8 cellular contexts compared by ENCODE assay signal in genomic region chr14:65321370-65321875, GRCh38.
DNase-seq lines count a peak whose midpoint lies in the region; ATAC-seq and TF ChIP-seq lines count a peak whose summit lies in the region.
"Had no signal": no experiment of that assay in that cellular context is flagged by ENCODE, and none has a peak within 500 bp of the region (broad histone marks: within the 10 kb centered on the region; RNA-seq: fewer than 3 reads in every experiment).

No MANE protein-coding gene starts in this region.

- H3K4me1 Mint-ChIP-seq in naive thymus-derived CD4-positive, alpha-beta T cell = peaks cover 13 to 52% (median 36%) of the 10 kb centered on the region in 7 donors

- peaks cover 0 to 6% (median 0%) of the 10 kb centered on the region in 11 donors for H3K9me3 Mint-ChIP-seq in naive thymus-derived CD4-positive, alpha-beta T cell

- H4K20me1 ChIP-seq in HCT116 (ENCODE audit: insufficient read depth) = no peaks in the 10 kb centered on the region

- 69 to 76% (median 74%) methylated on average over 3 of the region's 3 CpGs for WGBS in psoas muscle, 3 donors

- H3K27me3 ChIP-seq in HCT116 (ENCODE audit: insufficient read depth, low read length) = no peaks in the 10 kb centered on the region
- no peaks in the 10 kb centered on the region for H3K27me3 ChIP-seq in naive thymus-derived CD4-positive, alpha-beta T cell (ENCODE audit: control insufficient read depth in 2 of 2, insufficient read depth in 2 of 2, low read length in 2 of 2)
- no peaks in the 10 kb centered on the region for H3K27me3 ChIP-seq in psoas muscle (ENCODE audit: insufficient read depth in 3 of 3, low read length in 2 of 3)

- peak overlapping the region; percentile 59 for H2AFZ ChIP-seq in HCT116 (ENCODE audit: low read depth, low read length, poor library complexity, severe bottlenecking)

- no peak overlapping the region for H3K27ac ChIP-seq in HCT116 (ENCODE audit: low read depth, low read length)
- H3K27ac ChIP-seq in naive thymus-derived CD4-positive, alpha-beta T cell (ENCODE audit: low read depth, low read length) = no peak overlapping the region
- H3K27ac ChIP-seq in psoas muscle = no peak overlapping the region
- H3K27ac ChIP-seq: skin epidermis had no signal

- H3K36me3 ChIP-seq in HCT116 (ENCODE audit: control insufficient read depth in 1 of 2, insufficient read depth in 2 of 2, low read length in 2 of 2) = no peaks in the 10 kb centered on the region
- H3K36me3 ChIP-seq in naive thymus-derived CD4-positive, alpha-beta T cell (ENCODE audit: control insufficient read depth in 2 of 3, insufficient read depth in 3 of 3, low read length in 3 of 3) = no peaks in the 10 kb centered on the region
- no peaks in the 10 kb centered on the region for H3K36me3 ChIP-seq in psoas muscle (ENCODE audit: insufficient read depth in 1 of 2, low read depth in 1 of 2)

- TF ChIP-seq CTCF in HCT116 (IDR thresholded peaks at IDR 0.05 in 2 of 3, conservative IDR thresholded peaks at IDR 0.05 in 1 of 3; ENCODE audit: borderline replicate concordance in 1 of 3, insufficient read depth in 1 of 3, low read depth in 2 of 3, low read length in 2 of 3) (no peak), NB4 (IDR thresholded peaks at IDR 0.05; ENCODE audit: low read depth, low read length) (no peak), psoas muscle (IDR thresholded peaks at IDR 0.05) (no peak)

- no peak overlapping the region for H3K4me2 ChIP-seq in HCT116 (ENCODE audit: low read length)

- no peak for DNase-seq in HCT116 (ENCODE audit: low read depth, low spot score)
- peak; percentile 75 for DNase-seq in NB4 (ENCODE audit: low read depth)
- DNase-seq in naive thymus-derived CD4-positive, alpha-beta T cell = no peak
- DNase-seq in psoas muscle = no peak
- DNase-seq in DMS79 (lab: John Stamatoyannopoulos, UW) = no peak

- intact Hi-C loops in HCT116 (cut with micrococcal nuclease) (no loop called here), psoas muscle (cut with DNase I) (no loop called here)
- intact Hi-C loops in naive thymus-derived CD4-positive, alpha-beta T cell (cut with micrococcal nuclease) = no loop called here

- H3K4me1 ChIP-seq in HCT116 (ENCODE audit: control insufficient read depth in 1 of 2, insufficient read depth in 2 of 2, low read length in 2 of 2) (peaks cover 5 to 39% of the 10 kb centered on the region in 2 experiments; a peak in 3 of 4 replicates), psoas muscle (no peaks in the 10 kb centered on the region)
- H3K4me1 ChIP-seq in naive thymus-derived CD4-positive, alpha-beta T cell (ENCODE audit: control insufficient read depth in 2 of 2, insufficient read depth in 2 of 2, low read length in 2 of 2) = peaks cover 0 to 4% of the 10 kb centered on the region in 2 donors

- RAD21 ChIA-PET in HCT116 (lab: Charles Lee; ENCODE audit: low non-redundant PET in 1 of 2, low total read pairs in 2 of 2, uncharacterized antibody in 2 of 2, unreplicated experiment in 2 of 2) = interaction anchor here in 1 of 2 experiments (0.6 kb wide), 1 partner anchor 23 kb away, joined by 3 read pairs; no protein-coding TSS in a partner anchor

- POLR2A ChIA-PET in HCT116 (lab: Charles Lee) = interaction anchor here (1.6 kb wide), 1 partner anchor 30 kb away, joined by 5 read pairs; no protein-coding TSS in a partner anchor
- POLR2A ChIA-PET in naive thymus-derived CD4-positive, alpha-beta T cell (lab: Charles Lee) = interaction anchor here (1.4 kb wide), 1 partner anchor 14 kb away, joined by 4 read pairs; no protein-coding TSS in a partner anchor

- ATAC-seq in GM18870 (IDR thresholded peaks at IDR 0.05; ENCODE audit: unreplicated experiment) = peak; percentile 58
- 0 out of 2 replicates have a peak, but pooled peaks have one; percentile 13 for ATAC-seq in HCT116
- peak; percentile 34 for ATAC-seq in naive thymus-derived CD4-positive, alpha-beta T cell
- ATAC-seq in psoas muscle = no peak
- ATAC-seq in GM21367 (IDR thresholded peaks at IDR 0.05; ENCODE audit: unreplicated experiment) = no peak

- no peak overlapping the region for H3K4me3 ChIP-seq in HCT116 (replicated peaks in 1 of 2; ENCODE audit: low read depth in 1 of 2, low read length in 2 of 2)
- no peak overlapping the region for H3K4me3 ChIP-seq in NB4 (ENCODE audit: low read depth, low read length)
- no peak overlapping the region for H3K4me3 ChIP-seq in naive thymus-derived CD4-positive, alpha-beta T cell (ENCODE audit: low read length)
- no peak overlapping the region for H3K4me3 ChIP-seq in psoas muscle
- H3K4me3 ChIP-seq: skin epidermis had no signal

- no peaks in the 10 kb centered on the region for H3K27me3 Mint-ChIP-seq in naive thymus-derived CD4-positive, alpha-beta T cell

- no peak for TF ChIP-seq RAD21 in HCT116 (IDR thresholded peaks at IDR 0.05; ENCODE audit: low read depth)

- no peaks in the 10 kb centered on the region for H3K79me2 ChIP-seq in HCT116 (ENCODE audit: insufficient read depth, low read length)

- peak overlapping the region in 1 of 10 donors; percentile 61 for H3K4me3 Mint-ChIP-seq in naive thymus-derived CD4-positive, alpha-beta T cell

- CTCF ChIA-PET in HCT116 (lab: Charles Lee) = no interaction called here
- CTCF ChIA-PET in naive thymus-derived CD4-positive, alpha-beta T cell (lab: Charles Lee) = interaction anchor here (1.1 kb wide), 1 partner anchor 23 kb away, joined by 4 read pairs; no protein-coding TSS in a partner anchor

- no peak overlapping the region for H3K9ac ChIP-seq in HCT116 (ENCODE audit: low read length)

- H3K9me3 ChIP-seq in HCT116 (ENCODE audit: control insufficient read depth in 1 of 2, insufficient read depth in 1 of 2, low read depth in 1 of 2, low read length in 2 of 2) (no peaks in the 10 kb centered on the region), psoas muscle (no peaks in the 10 kb centered on the region)
- H3K9me3 ChIP-seq in naive thymus-derived CD4-positive, alpha-beta T cell (ENCODE audit: control insufficient read depth in 2 of 3, low read length in 3 of 3) = no peaks in the 10 kb centered on the region

- H3K27ac Mint-ChIP-seq in naive thymus-derived CD4-positive, alpha-beta T cell = peak overlapping the region in 7 of 9 donors; percentile 14 to 71 (median 52)

- TF ChIP-seq POLR2A in HCT116 (IDR thresholded peaks at IDR 0.05; ENCODE audit: borderline replicate concordance, extremely low read depth, insufficient read depth, insufficient read length) (no peak), NB4 (IDR thresholded peaks at IDR 0.05; ENCODE audit: extremely low read depth, insufficient read length) (no peak)

- no TSS peak for BruUV-seq in HCT116 (replicated peaks; lab: Mats Ljungman, UMichigan)

- no peaks in the 10 kb centered on the region for H3K9me2 ChIP-seq in HCT116 (ENCODE audit: insufficient read depth)

- peaks cover 0 to 16% (median 6%) of the 10 kb centered on the region in 5 donors for H3K36me3 Mint-ChIP-seq in naive thymus-derived CD4-positive, alpha-beta T cell

TF ChIP-seq in HCT116, 20 proteins besides CTCF, POLR2A, EP300 and RAD21 (continues in another document):
- no peak for TF ChIP-seq ZFX (IDR thresholded peaks at IDR 0.05)
- TF ChIP-seq EZH2phosphoT487 (IDR thresholded peaks at IDR 0.05; ENCODE audit: borderline replicate concordance) = no peak
- TF ChIP-seq SP1 (IDR thresholded peaks at IDR 0.05; ENCODE audit: low read depth) = no peak
- TF ChIP-seq REST (IDR thresholded peaks at IDR 0.05; ENCODE audit: low read depth) = no peak
- no peak for TF ChIP-seq ZBTB33 (IDR thresholded peaks at IDR 0.05; ENCODE audit: extremely low read depth, insufficient replicate concordance, low read length)
- TF ChIP-seq FOSL1 (IDR thresholded peaks at IDR 0.05; ENCODE audit: low read depth) = no peak
- no peak for TF ChIP-seq POLR2AphosphoS5 (IDR thresholded peaks at IDR 0.05; ENCODE audit: low read depth, low read length)
- TF ChIP-seq ELF1 (IDR thresholded peaks at IDR 0.05; ENCODE audit: borderline replicate concordance, low read depth) = no peak
- TF ChIP-seq TCF7L2 (IDR thresholded peaks at IDR 0.05; ENCODE audit: borderline replicate concordance, extremely low read depth, insufficient read depth, insufficient read length) = no peak
- TF ChIP-seq CBX3 (IDR thresholded peaks at IDR 0.05; ENCODE audit: low read depth) = no peak

Comparison
In these comparisons a context has a peak if more than half of its experiments do, and no peak if none do; other contexts are left out.
1. ATAC-seq: peak in GM18870 (single experiment), HCT116 (single experiment) and naive thymus-derived CD4-positive, alpha-beta T cell (single experiment); none in psoas muscle (0 of 4) and GM21367 (single experiment).